Comparison of ENCODE assay signal across 15 cellular contexts in the genomic region with DNA sequence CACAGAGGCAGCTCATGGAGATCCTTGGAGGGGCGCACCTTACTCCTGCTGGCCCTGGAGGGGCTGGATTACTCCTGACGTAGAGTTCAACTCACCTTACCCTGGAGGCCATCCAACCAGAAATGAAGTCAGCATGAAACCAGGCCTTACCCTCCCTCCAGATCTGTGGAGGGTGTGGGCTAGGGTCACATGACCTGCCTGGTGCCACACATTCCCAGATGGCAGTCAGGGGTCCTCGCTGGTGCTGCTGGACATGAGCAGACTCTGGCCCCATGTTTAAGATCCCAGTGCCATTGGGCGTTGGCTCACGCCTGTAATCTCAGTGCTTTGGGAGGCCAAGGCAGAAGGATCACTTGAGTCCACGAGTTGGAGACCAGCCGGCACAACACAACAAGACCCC. TPM values are rescaled to one million over a fixed set of nuclear protein-coding genes. Genes with fewer than 3 reads are reported as not detected.
A peak's percentile ranks its signal among the peaks of the same experiment; 100 is the strongest.
DNase-seq lines count a peak whose midpoint lies in the region; ATAC-seq, FAIRE-seq and TF ChIP-seq lines count a peak whose summit lies in the region.
"Had no signal": no experiment of that assay in that cellular context is flagged by ENCODE, and none has a peak within 500 bp of the region (broad histone marks: within the 10 kb centered on the region; RNA-seq: fewer than 3 reads in every experiment).

No MANE protein-coding gene starts in this region.

- H3K27me3 Mint-ChIP-seq in WTC11 (ENCODE audit: low read depth) (no peaks in the 10 kb centered on the region), GM23338 (ENCODE audit: insufficient read depth, low read depth, poor library complexity) (peaks cover 16% of the 10 kb centered on the region)

- H3K36me3 ChIP-seq in BLaER1 treated with 17β-estradiol and CSF1 and Interleukin-3, amounts not matched to agents 10 nM and 100 nM = peaks cover 0 to 78% (median 54%) of the 10 kb centered on the region in 11 experiments; a peak in 18 of 22 replicates
- H3K36me3 ChIP-seq in IMR-90 (ENCODE audit: control insufficient read depth, insufficient read depth, low read length) = peaks cover 4% of the 10 kb centered on the region
- H3K36me3 ChIP-seq in mesenchymal stem cell (ENCODE audit: control insufficient read depth in 1 of 2, insufficient read depth in 2 of 2, low read depth in 1 of 2, low read length in 2 of 2) = no peaks in the 10 kb centered on the region
- H3K36me3 ChIP-seq in GM23338 (ENCODE audit: insufficient read depth) = no peaks in the 10 kb centered on the region
- no peaks in the 10 kb centered on the region for H3K36me3 ChIP-seq in prostate gland

- H3K4ac ChIP-seq in IMR-90 (ENCODE audit: low read depth, low read length) (peak overlapping the region; percentile 7; the same call in 1 of the 2 replicates), mesenchymal stem cell (ENCODE audit: low read depth in 1 of 2, low read length in 2 of 2) (peak overlapping the region in 1 of 2 experiments; percentile 64)

- POLR2A ChIA-PET in IMR-90 (lab: Charles Lee; ENCODE audit: unreplicated experiment) = no interaction called here
- POLR2A ChIA-PET in WTC11 (lab: Charles Lee) = no interaction called here

- peaks cover 15% of the 10 kb centered on the region for H3K36me3 Mint-ChIP-seq in WTC11
- H3K36me3 Mint-ChIP-seq in GM23338 (ENCODE audit: low read depth) = peaks cover 34% of the 10 kb centered on the region

- no peak for TF ChIP-seq RAD21 in IMR-90 (IDR thresholded peaks at IDR 0.05; ENCODE audit: low read length)

- CTCF ChIA-PET in IMR-90 (lab: Yijun Ruan, JAX) = no interaction called here
- CTCF ChIA-PET in WTC11 (lab: Charles Lee) = no interaction called here

- TF ChIP-seq CTCF in IMR-90 (conservative IDR thresholded peaks at IDR 0.05; ENCODE audit: low read depth, low read length) = no peak
- no peak for TF ChIP-seq CTCF in WTC11 (IDR thresholded peaks at IDR 0.05)
- no peak for TF ChIP-seq CTCF in GM23338 (conservative IDR thresholded peaks at IDR 0.05; ENCODE audit: low read depth in 2 of 2)
- no peak for TF ChIP-seq CTCF in prostate gland (IDR thresholded peaks at IDR 0.05)

- H3K9me3 ChIP-seq in BLaER1 treated with 17β-estradiol and CSF1 and Interleukin-3, amounts not matched to agents 10 nM and 100 nM (replicated peaks in 1 of 11) = no peaks in the 10 kb centered on the region
- no peaks in the 10 kb centered on the region for H3K9me3 ChIP-seq in IMR-90 (ENCODE audit: control insufficient read depth, insufficient read depth, low read length)
- no peaks in the 10 kb centered on the region for H3K9me3 ChIP-seq in mesenchymal stem cell (ENCODE audit: control insufficient read depth, low read length)
- H3K9me3 ChIP-seq in prostate gland = no peaks in the 10 kb centered on the region
- H3K9me3 ChIP-seq: A549 had no signal

- no peak overlapping the region for H4K91ac ChIP-seq in IMR-90 (ENCODE audit: insufficient read depth, low read depth, low read length)
- peak overlapping the region; percentile 18 for H4K91ac ChIP-seq in mesenchymal stem cell (ENCODE audit: low read length)

- peak overlapping the region; percentile 39 for H2AFZ ChIP-seq in IMR-90 (replicated peaks; ENCODE audit: low read length, poor library complexity)
- H2AFZ ChIP-seq in mesenchymal stem cell (ENCODE audit: low read depth, low read length) = no peak overlapping the region
- H2AFZ ChIP-seq in GM23338 = no peak overlapping the region

- no peak overlapping the region for H3K4me3 ChIP-seq in BLaER1 treated with 17β-estradiol and CSF1 and Interleukin-3, amounts not matched to agents 10 nM and 100 nM
- no peak overlapping the region for H3K4me3 ChIP-seq in IMR-90 (ENCODE audit: insufficient read depth, low read depth, low read length)
- H3K4me3 ChIP-seq in mesenchymal stem cell (ENCODE audit: insufficient read depth in 1 of 2, low read depth in 1 of 2, low read length in 2 of 2) = no peak overlapping the region
- H3K4me3 ChIP-seq in GM23338 = no peak overlapping the region
- H3K4me3 ChIP-seq in prostate gland = no peak overlapping the region
- H3K4me3 ChIP-seq: A549 had no signal

- H3K18ac ChIP-seq in IMR-90 (ENCODE audit: low read depth, low read length) (no peak overlapping the region), mesenchymal stem cell (ENCODE audit: low read depth in 1 of 2, low read length in 2 of 2) (no peak overlapping the region)

- peak overlapping the region in 9 of 11 experiments; percentile 85 to 99 (median 96); a peak in 15 of 22 replicates for H3K4me2 ChIP-seq in BLaER1 treated with 17β-estradiol and CSF1 and Interleukin-3, amounts not matched to agents 10 nM and 100 nM
- H3K4me2 ChIP-seq in IMR-90 (ENCODE audit: low read depth, low read length) = no peak overlapping the region
- H3K4me2 ChIP-seq in mesenchymal stem cell (ENCODE audit: low read length, poor library complexity, severe bottlenecking) = no peak overlapping the region
- no peak overlapping the region for H3K4me2 ChIP-seq in GM23338
- H3K4me2 ChIP-seq: A549, KMS-11 had no signal

- H3K9me3 Mint-ChIP-seq in WTC11 = no peaks in the 10 kb centered on the region
- H3K9me3 Mint-ChIP-seq in GM23338 = 0 out of 3 replicates have a peak, but pooled peaks cover 4% of the 10 kb centered on the region
- H3K9me3 Mint-ChIP-seq: CD8-positive, alpha-beta T cell had no signal

- H4K20me1 ChIP-seq in BLaER1 treated with 17β-estradiol and CSF1 and Interleukin-3, amounts not matched to agents 10 nM and 100 nM = peaks cover 0 to 87% (median 56%) of the 10 kb centered on the region in 11 experiments; a peak in 17 of 22 replicates
- H4K20me1 ChIP-seq in IMR-90 (ENCODE audit: insufficient read depth, low read length) (peaks cover 12% of the 10 kb centered on the region), GM23338 (replicated peaks; ENCODE audit: insufficient read depth) (peaks cover 25% of the 10 kb centered on the region)

- no peak overlapping the region for H4K5ac ChIP-seq in IMR-90 (ENCODE audit: low read depth, low read length)

- H2BK5ac ChIP-seq in IMR-90 (ENCODE audit: low read depth, low read length, poor library complexity, severe bottlenecking) (no peak overlapping the region), mesenchymal stem cell (ENCODE audit: low read depth, low read length, poor library complexity, severe bottlenecking) (no peak overlapping the region)

- no peak overlapping the region for H3K56ac ChIP-seq in IMR-90 (ENCODE audit: extremely low read depth, insufficient read depth, low read length)

- H3K4me3 Mint-ChIP-seq in WTC11 (no peak overlapping the region), GM23338 (no peak overlapping the region; the same call in 2 of the 3 replicates)
- H3K4me3 Mint-ChIP-seq: CD8-positive, alpha-beta T cell had no signal

- H3K14ac ChIP-seq in IMR-90 (replicated peaks; ENCODE audit: low read depth, low read length) (no peak overlapping the region), mesenchymal stem cell (ENCODE audit: low read length in 2 of 2) (no peak overlapping the region)

- H3K27me3 ChIP-seq in BLaER1 treated with 17β-estradiol and CSF1 and Interleukin-3, amounts not matched to agents 10 nM and 100 nM = no peaks in the 10 kb centered on the region
- H3K27me3 ChIP-seq in IMR-90 (ENCODE audit: control insufficient read depth, insufficient read depth, low read length) (no peaks in the 10 kb centered on the region), mesenchymal stem cell (ENCODE audit: control insufficient read depth in 1 of 2, insufficient read depth in 1 of 2, low read length in 2 of 2) (no peaks in the 10 kb centered on the region), GM23338 (ENCODE audit: insufficient read depth) (no peaks in the 10 kb centered on the region), prostate gland (replicated peaks; ENCODE audit: insufficient read depth) (no peaks in the 10 kb centered on the region)

- peaks cover 29% of the 10 kb centered on the region for H3K79me2 ChIP-seq in GM23338 (replicated peaks; ENCODE audit: insufficient read depth)

- no peak overlapping the region for H2BK20ac ChIP-seq in IMR-90 (ENCODE audit: low read depth, low read length)

- H3K79me1 ChIP-seq in IMR-90 (ENCODE audit: low read depth in 1 of 2, low read length in 2 of 2) (peaks cover 20 to 56% of the 10 kb centered on the region in 2 experiments), mesenchymal stem cell (replicated peaks; ENCODE audit: low read length, poor library complexity, severe bottlenecking) (peaks cover 17% of the 10 kb centered on the region)

- no peak for ATAC-seq in IMR-90 (ENCODE audit: low read depth)
- ATAC-seq in WTC11 = no peak
- no peak for ATAC-seq in GM23338
- ATAC-seq: A549; CD8-positive, alpha-beta T cell had no signal

- no peak overlapping the region for H2BK15ac ChIP-seq in IMR-90 (ENCODE audit: low read depth, low read length)
- H2BK15ac ChIP-seq in mesenchymal stem cell (ENCODE audit: low read depth, poor library complexity, severe bottlenecking) = no peak overlapping the region

- H3K23ac ChIP-seq in IMR-90 (ENCODE audit: low read depth, low read length) (no peak overlapping the region), mesenchymal stem cell (ENCODE audit: low read length in 2 of 2) (no peak overlapping the region)

- H3K27ac Mint-ChIP-seq in WTC11 (no peak overlapping the region), GM23338 (no peak overlapping the region)
- H3K27ac Mint-ChIP-seq: CD8-positive, alpha-beta T cell had no signal

- H2BK12ac ChIP-seq in mesenchymal stem cell (ENCODE audit: low read length in 2 of 2) = no peak overlapping the region

- H3F3A ChIP-seq in GM23338 (replicated peaks; ENCODE audit: low read depth) = peaks cover 15% of the 10 kb centered on the region

- H2BK120ac ChIP-seq in IMR-90 (ENCODE audit: low read depth, low read length) (no peak overlapping the region), mesenchymal stem cell (ENCODE audit: low read depth, low read length) (no peak overlapping the region)

- peaks cover 6% of the 10 kb centered on the region; the same call in 1 of the 2 replicates for H3K9me1 ChIP-seq in IMR-90 (ENCODE audit: insufficient read depth, low read length)

- H3K9ac ChIP-seq in BLaER1 treated with 17β-estradiol and CSF1 and Interleukin-3, amounts not matched to agents 10 nM and 100 nM = peak overlapping the region in 2 of 11 experiments; percentile 13 to 47; a peak in 2 of 22 replicates
- H3K9ac ChIP-seq in IMR-90 (ENCODE audit: low read depth, low read length) = no peak overlapping the region
- no peak overlapping the region for H3K9ac ChIP-seq in mesenchymal stem cell (ENCODE audit: low read length)
- H3K9ac ChIP-seq: KMS-11 had no signal

- no peak for TF ChIP-seq POLR2A in IMR-90 (IDR thresholded peaks at IDR 0.05; ENCODE audit: low read depth, low read length)
- no peak for TF ChIP-seq POLR2A in GM12892 (IDR thresholded peaks at IDR 0.05; ENCODE audit: low read depth, low read length)
- no peak for TF ChIP-seq POLR2A in prostate gland (IDR thresholded peaks at IDR 0.05)

- no peak for FAIRE-seq in GM12892 (lab: Jason Lieb, UNC)
- FAIRE-seq: A549 had no signal

- H3K4me1 Mint-ChIP-seq in WTC11 (peaks cover 34% of the 10 kb centered on the region), GM23338 (peaks cover 30% of the 10 kb centered on the region)

- 93% methylated on average over 3 of the region's 7 CpGs; no CpG with 5 or more reads in 1 of the 2 experiments for WGBS in IMR-90 (ENCODE audit: extremely low coverage in 2 of 2, insufficient read length in 1 of 2), 2 experiments
- WGBS in mesenchymal stem cell = 95% methylated on average over 7 of the region's 7 CpGs
- 92% methylated on average over 7 of the region's 7 CpGs for WGBS in prostate gland

- no peak overlapping the region for H2AK5ac ChIP-seq in IMR-90 (ENCODE audit: low read depth, low read length)
- no peak overlapping the region for H2AK5ac ChIP-seq in mesenchymal stem cell (ENCODE audit: low read length, severe bottlenecking)

- DNase-seq in IMR-90 = no peak
- no peak for DNase-seq in WTC11 (ENCODE audit: low spot score)
- DNase-seq in mesenchymal stem cell = no peak
- DNase-seq in ecto neural progenitor cell (ENCODE audit: low spot score) = no peak
- DNase-seq in GM23338 (ENCODE audit: low spot score) = no peak
- no peak for DNase-seq in GM12892 (ENCODE audit: insufficient read length)
- DNase-seq in prostate gland (ENCODE audit: low spot score) = no peak
- DNase-seq: CD8-positive, alpha-beta T cell; NCI-H1417 treated with DMSO at 0.1 percent for 48 hours; NCI-H2029; NCI-H345; NCI-H524 treated with DMSO at 0.1 percent for 48 hours had no signal

- intact Hi-C loops in IMR-90 (cut with micrococcal nuclease) (no loop called here), prostate gland (cut with DNase I) (no loop called here)

- no peak overlapping the region for H3K27ac ChIP-seq in BLaER1 treated with 17β-estradiol and CSF1 and Interleukin-3, amounts not matched to agents 10 nM and 100 nM
- no peak overlapping the region for H3K27ac ChIP-seq in IMR-90 (ENCODE audit: insufficient read depth, low read length)
- H3K27ac ChIP-seq in mesenchymal stem cell (ENCODE audit: low read length, poor library complexity, severe bottlenecking) = no peak overlapping the region
- H3K27ac ChIP-seq in GM23338 (ENCODE audit: low read depth) = no peak overlapping the region
- H3K27ac ChIP-seq in prostate gland = no peak overlapping the region
- H3K27ac ChIP-seq: A549, KMS-11 had no signal

- no TSS peak for BruUV-seq in IMR-90 (replicated peaks; lab: Mats Ljungman, UMichigan)

- dilution Hi-C loops in IMR-90 (cut with HindIII; ENCODE audit: low sequenced_read_pairs, unreplicated experiment) = no loop called here

- H2AK9ac ChIP-seq in IMR-90 (replicated peaks; ENCODE audit: low read depth, low read length, poor library complexity) = peak overlapping the region; percentile 69

- H3K9me2 ChIP-seq in GM23338 (ENCODE audit: insufficient read depth) = no peaks in the 10 kb centered on the region

- H3K4me1 ChIP-seq in BLaER1 treated with 17β-estradiol and CSF1 and Interleukin-3, amounts not matched to agents 10 nM and 100 nM = peaks cover 25 to 46% (median 40%) of the 10 kb centered on the region in 10 experiments
- H3K4me1 ChIP-seq in IMR-90 (ENCODE audit: control insufficient read depth, insufficient read depth, low read length) = peaks cover 4% of the 10 kb centered on the region
- H3K4me1 ChIP-seq in mesenchymal stem cell (ENCODE audit: control insufficient read depth, insufficient read depth, low read depth, low read length) = peaks cover 21% of the 10 kb centered on the region
- H3K4me1 ChIP-seq in GM23338 (ENCODE audit: insufficient read depth) = peaks cover 25% of the 10 kb centered on the region
- peaks cover 12% of the 10 kb centered on the region for H3K4me1 ChIP-seq in prostate gland (replicated peaks)

- in situ Hi-C loops in IMR-90 (cut with MboI; ENCODE audit: low sequenced_read_pairs) = no loop called here

- H4K8ac ChIP-seq in IMR-90 (ENCODE audit: low read depth in 2 of 2, low read length in 2 of 2) (no peak overlapping the region), mesenchymal stem cell (ENCODE audit: low read length) (peak overlapping the region; percentile 48)

RNA-seq across cellular contexts. Expression of a gene that starts 4.5 kb away (rescaled TPM):
- total RNA-seq in IMR-90 (2012; rRNA removed) (2.5 and 2.7 TPM in 2 replicates), WTC11 (2021) (31.5 to 35.1 TPM (median 32.7 TPM) in 3 replicates), prostate gland (1 to 10 TPM; 4.0 to 8.9 TPM)
- polyA plus RNA-seq in IMR-90 (2012; rRNA removed) (5.3 and 6.2 TPM in 2 replicates), GM23338 (2016; fragmentation: Nextera tagmentation; extraction: Ambion mirVana) (22.4 and 23.9 TPM in 2 replicates)
- polyA plus RNA-seq in IMR-90 (2012; cell fraction: cytosol; rRNA removed) = 2.8 and 3.1 TPM in 2 replicates
- 20.8 and 32.3 TPM in 2 replicates for polyA plus RNA-seq in IMR-90 (2012; cell fraction: nucleus; rRNA removed; ENCODE audit: low replicate concordance)
- 2.0 TPM for polyA plus RNA-seq in mesenchymal stem cell (2013, experiment 1 of 2)
- 1.7 TPM for polyA plus RNA-seq in mesenchymal stem cell (2013, experiment 2 of 2)
- 14.9 and 17.7 TPM in 2 replicates for total RNA-seq in GM23338 (2014; rRNA removed; shearing (Covaris generic))
- 7.1 TPM for polyA plus RNA-seq in GM12892 (2012; ENCODE audit: missing spikeins)

RNA-seq across cellular contexts. Expression of a gene that starts 4.8 kb away (rescaled TPM):
- total RNA-seq in IMR-90 (2012; rRNA removed) = 10.0 and 14.2 TPM in 2 replicates
- polyA plus RNA-seq in IMR-90 (2012; rRNA removed) = 19.4 and 19.5 TPM in 2 replicates
- 7.2 and 7.8 TPM in 2 replicates for polyA plus RNA-seq in IMR-90 (2012; cell fraction: cytosol; rRNA removed)
- 49.9 and 70.7 TPM in 2 replicates for polyA plus RNA-seq in IMR-90 (2012; cell fraction: nucleus; rRNA removed; ENCODE audit: low replicate concordance)
- 40.6 to 46.4 TPM (median 41.0 TPM) in 3 replicates for total RNA-seq in WTC11 (2021)
- polyA plus RNA-seq in mesenchymal stem cell (2013, experiment 1 of 2) = 6.7 TPM
- 5.3 TPM for polyA plus RNA-seq in mesenchymal stem cell (2013, experiment 2 of 2)
- 38.4 and 39.6 TPM in 2 replicates for total RNA-seq in GM23338 (2014; rRNA removed; shearing (Covaris generic))
- 39.6 and 46.1 TPM in 2 replicates for polyA plus RNA-seq in GM23338 (2016; fragmentation: Nextera tagmentation; extraction: Ambion mirVana)
- polyA plus RNA-seq in GM12892 (2012; ENCODE audit: missing spikeins) = 22.6 TPM
- 10 to 100 TPM; 33.8 to 70.9 TPM for total RNA-seq in prostate gland

RNA-seq across cellular contexts. Expression of a gene that starts 33.0 kb away (rescaled TPM):
- total RNA-seq in IMR-90 (2012; rRNA removed) = 5.9 and 7.8 TPM in 2 replicates
- 22.1 and 26.2 TPM in 2 replicates for polyA plus RNA-seq in IMR-90 (2012; rRNA removed)
- polyA plus RNA-seq in IMR-90 (2012; cell fraction: cytosol; rRNA removed) = 8.8 and 10.5 TPM in 2 replicates
- polyA plus RNA-seq in IMR-90 (2012; cell fraction: nucleus; rRNA removed; ENCODE audit: low replicate concordance) = 4.2 and 16.5 TPM in 2 replicates
- total RNA-seq in WTC11 (2021) = 24.6 to 29.2 TPM (median 27.4 TPM) in 3 replicates
- polyA plus RNA-seq in mesenchymal stem cell (2013, experiment 1 of 2) = 14.6 TPM
- 15.5 TPM for polyA plus RNA-seq in mesenchymal stem cell (2013, experiment 2 of 2)
- total RNA-seq in GM23338 (2014; rRNA removed; shearing (Covaris generic)) = 31.8 and 33.0 TPM in 2 replicates
- polyA plus RNA-seq in GM23338 (2016; fragmentation: Nextera tagmentation; extraction: Ambion mirVana) = 28.1 and 34.0 TPM in 2 replicates
- 21.5 TPM for polyA plus RNA-seq in GM12892 (2012; ENCODE audit: missing spikeins)
- total RNA-seq in prostate gland = 10 to 100 TPM; 28.5 to 30.0 TPM

RNA-seq across cellular contexts. Expression of a gene that starts 33.8 kb away (rescaled TPM):
- 63.1 and 67.5 TPM in 2 replicates for total RNA-seq in IMR-90 (2012; rRNA removed)
- polyA plus RNA-seq in IMR-90 (2012; rRNA removed) = 40.3 and 46.5 TPM in 2 replicates
- 24.7 and 30.3 TPM in 2 replicates for polyA plus RNA-seq in IMR-90 (2012; cell fraction: cytosol; rRNA removed)
- polyA plus RNA-seq in IMR-90 (2012; cell fraction: nucleus; rRNA removed; ENCODE audit: low replicate concordance) = 121 and 171 TPM in 2 replicates
- total RNA-seq in WTC11 (2021) = 136 to 167 TPM (median 136 TPM) in 3 replicates
- polyA plus RNA-seq in mesenchymal stem cell (2013, experiment 1 of 2) = 33.7 TPM
- polyA plus RNA-seq in mesenchymal stem cell (2013, experiment 2 of 2) = 32.9 TPM
- total RNA-seq in GM23338 (2014; rRNA removed; shearing (Covaris generic)) = 123 and 167 TPM in 2 replicates
- 39.2 and 44.4 TPM in 2 replicates for polyA plus RNA-seq in GM23338 (2016; fragmentation: Nextera tagmentation; extraction: Ambion mirVana)
- 47.6 TPM for polyA plus RNA-seq in GM12892 (2012; ENCODE audit: missing spikeins)
- 100 to 1,000 TPM; 107 to 120 TPM for total RNA-seq in prostate gland

Comparison
In these comparisons a context has a peak if more than half of its experiments do, and no peak if none do; other contexts are left out.
1. H3K4me2 ChIP-seq: peak in BLaER1 treated with 17β-estradiol and CSF1 and Interleukin-3, amounts not matched to agents 10 nM and 100 nM (9 of 11); none in IMR-90 (single experiment), mesenchymal stem cell (single experiment) and GM23338 (single experiment).